Comparison of ENCODE assay signal across 17 cellular contexts in genomic region chr10:29141761-29142160, GRCh38.
A peak's percentile ranks its signal among the peaks of the same experiment; 100 is the strongest.
DNase-seq lines count a peak whose midpoint lies in the region; FAIRE-seq and TF ChIP-seq lines count a peak whose summit lies in the region.
"Had no signal": no experiment of that assay in that cellular context is flagged by ENCODE, and none has a peak within 500 bp of the region (broad histone marks: within the 10 kb centered on the region; RNA-seq: fewer than 3 reads in every experiment).

No MANE protein-coding gene starts in this region.

- peaks cover 2% of the 10 kb centered on the region; the same call in 1 of the 2 replicates for H3K79me1 ChIP-seq in H1 (ENCODE audit: low read depth, low read length)

- H2BK15ac ChIP-seq in H1 (ENCODE audit: low read length), result no peak overlapping the region

- H3K27ac ChIP-seq in H1 (ENCODE audit: low read depth, low read length) (no peak overlapping the region), osteoblast (ENCODE audit: low read depth, low read length) (peak overlapping the region; percentile 88)

- H3K23me2 ChIP-seq in H1 (ENCODE audit: low read depth, low read length), result peaks cover 9% of the 10 kb centered on the region

- no peak overlapping the region for H4K91ac ChIP-seq in H1 (replicated peaks; ENCODE audit: insufficient read length, low read length)

- CTCF ChIA-PET in H1 (lab: Charles Lee; ENCODE audit: partially characterized antibody), result interaction anchor here (1.3 to 3.2 kb wide), 4 partner anchors 10 to 97 kb away, joined by 4 to 11 read pairs (median 8); no protein-coding TSS in a partner anchor

- H3K4me1 ChIP-seq in H1 (replicated peaks in 1 of 4; ENCODE audit: control insufficient read depth in 3 of 4, insufficient read depth in 4 of 4, low read length in 3 of 4), result peaks cover 4 to 15% (median 8%) of the 10 kb centered on the region in 4 experiments; a peak in 4 of 7 replicates
- H3K4me1 ChIP-seq in osteoblast (ENCODE audit: insufficient read depth, low read length), result peaks cover 17% of the 10 kb centered on the region

- FAIRE-seq in H1 (lab: Jason Lieb, UNC), result no peak
- no peak for FAIRE-seq in frontal cortex (lab: Jason Lieb, UNC)
- FAIRE-seq: endometrium had no signal

- POLR2A ChIA-PET in H1 (lab: Charles Lee; ENCODE audit: partially characterized antibody), result interaction anchor here (1.1 to 1.8 kb wide), 5 partner anchors 8 to 117 kb away, joined by 3 to 6 read pairs (median 3); no protein-coding TSS in a partner anchor

- H2BK5ac ChIP-seq in H1 (ENCODE audit: low read depth, low read length), result no peak overlapping the region

- no peak overlapping the region; the same call in 1 of the 2 replicates for H3K18ac ChIP-seq in H1 (ENCODE audit: extremely low read depth, low read length)

- DNase-seq in Daoy (ENCODE audit: low read depth) (peak; percentile 83), NCI-H226 (peak; percentile 67), H1 (ENCODE audit: low read depth in 1 of 2, low spot score in 2 of 2) (no peak), osteoblast (ENCODE audit: insufficient read length, low spot score, missing footprints) (peak; percentile 85), frontal cortex (ENCODE audit: low spot score in 2 of 2) (no peak), NCI-H510A (lab: John Stamatoyannopoulos, UW) (no peak), pons (ENCODE audit: low spot score) (no peak), NCI-H524 treated with DMSO at 0.1 percent for 48 hours (lab: John Stamatoyannopoulos, UW) (no peak)
- DNase-seq: activated CD4-positive, alpha-beta T cell treated with anti-CD3 and anti-CD28 coated beads for 48 hours; activated T-cell treated with anti-CD3 and anti-CD28 coated beads, Interleukin-2, amount 50 U/mL, for 4 hours; anterior cingulate cortex; KG1; NCI-H2029 treated with DMSO at 0.1 percent for 48 hours; NK-92 treated with Interleukin-12 subunit alpha and Interleukin-12 subunit beta, amount 100 ng/mL, for 24 hours; right cardiac atrium; T-cell had no signal

- TF ChIP-seq CTCF in H1 (IDR thresholded peaks at IDR 0.05; ENCODE audit: control extremely low read depth in 1 of 3, insufficient read depth in 1 of 3, low read depth in 1 of 3, low read length in 3 of 3), result no peak
- TF ChIP-seq CTCF in osteoblast (IDR thresholded peaks at IDR 0.05; ENCODE audit: extremely low read depth, low read depth, low read length), result no peak

- H3K14ac ChIP-seq in H1 (ENCODE audit: insufficient read length), result no peak overlapping the region

- H3K9me3 ChIP-seq in H1 (ENCODE audit: insufficient read depth in 2 of 2, low read depth in 1 of 2, low read length in 1 of 2) (no peaks in the 10 kb centered on the region; a peak in 1 of 4 replicates), osteoblast (ENCODE audit: low read depth, low read length) (no peaks in the 10 kb centered on the region)

- no peak overlapping the region for H2AK5ac ChIP-seq in H1 (ENCODE audit: low read depth, low read length)

- no peak overlapping the region for H4K8ac ChIP-seq in H1 (ENCODE audit: extremely low read depth, insufficient read depth, low read length)

- no peaks in the 10 kb centered on the region for H3K79me2 ChIP-seq in H1 (ENCODE audit: control insufficient read depth in 1 of 2, insufficient read depth in 2 of 2, low read length in 2 of 2)
- H3K79me2 ChIP-seq in osteoblast (ENCODE audit: insufficient read depth, low read length), result no peaks in the 10 kb centered on the region

- H4K20me1 ChIP-seq in H1 (replicated peaks in 1 of 2; ENCODE audit: control insufficient read depth in 1 of 2, insufficient read depth in 2 of 2, low read length in 2 of 2), result no peaks in the 10 kb centered on the region
- no peaks in the 10 kb centered on the region for H4K20me1 ChIP-seq in osteoblast (ENCODE audit: insufficient read depth, low read length)

- H4K5ac ChIP-seq in H1 (ENCODE audit: insufficient read length, low read depth, low read length), result peak overlapping the region; percentile 11

- H3K4me3 ChIP-seq in H1 (ENCODE audit: extremely low read depth in 1 of 4, insufficient read depth in 2 of 4, low read depth in 3 of 4, low read length in 4 of 4), result peak overlapping the region in 1 of 4 experiments; percentile 60; a peak in 1 of 8 replicates
- no peak overlapping the region for H3K4me3 ChIP-seq in osteoblast (ENCODE audit: insufficient read depth, low read length)

- H3K23ac ChIP-seq in H1 (ENCODE audit: insufficient read length), result no peak overlapping the region

- no peak overlapping the region for H3K56ac ChIP-seq in H1 (replicated peaks; ENCODE audit: insufficient read length, low read depth, low read length)

- H2BK12ac ChIP-seq in H1 (ENCODE audit: low read depth, low read length), result no peak overlapping the region

- no peak for TF ChIP-seq POLR2A in H1 (IDR thresholded peaks at IDR 0.05; ENCODE audit: control extremely low read depth in 1 of 2, low read depth in 2 of 2, low read length in 2 of 2)

- no peak for TF ChIP-seq EP300 in H1 (IDR thresholded peaks at IDR 0.05; ENCODE audit: borderline replicate concordance in 1 of 2, low read depth in 2 of 2, low read length in 2 of 2)

- H3K36me3 ChIP-seq in H1 (ENCODE audit: control insufficient read depth in 2 of 4, insufficient read depth in 4 of 4, low read length in 3 of 4) (no peaks in the 10 kb centered on the region; a peak in 1 of 8 replicates), osteoblast (ENCODE audit: insufficient read depth, low read length) (no peaks in the 10 kb centered on the region)

- no peak overlapping the region for H3K4ac ChIP-seq in H1 (replicated peaks; ENCODE audit: insufficient read length, low read depth, low read length)

- peak overlapping the region; percentile 34; the same call in 1 of the 2 replicates for H2BK20ac ChIP-seq in H1 (ENCODE audit: low read length)

- H3K27me3 ChIP-seq in H1 (replicated peaks in 1 of 4; ENCODE audit: control insufficient read depth in 3 of 4, extremely low read depth in 1 of 4, insufficient read depth in 3 of 4, low read length in 3 of 4) (no peaks in the 10 kb centered on the region), osteoblast (ENCODE audit: insufficient read depth, low read length) (no peaks in the 10 kb centered on the region)

- no peak for TF ChIP-seq RAD21 in H1 (IDR thresholded peaks at IDR 0.05 in 1 of 2, conservative IDR thresholded peaks at IDR 0.05 in 1 of 2; ENCODE audit: low read depth in 2 of 2, low read length in 2 of 2)

- H3K4me2 ChIP-seq in H1 (ENCODE audit: insufficient read depth in 1 of 2, low read depth in 2 of 2, low read length in 2 of 2) (peak overlapping the region in 1 of 2 experiments; percentile 90; a peak in 1 of 4 replicates), osteoblast (ENCODE audit: insufficient read depth, low read length) (peak overlapping the region; percentile 49)

- H2AFZ ChIP-seq in H1 (ENCODE audit: low read length), result no peak overlapping the region
- no peak overlapping the region for H2AFZ ChIP-seq in osteoblast (ENCODE audit: low read length)

- H2BK120ac ChIP-seq in H1 (replicated peaks; ENCODE audit: low read depth, low read length), result no peak overlapping the region

- H3K9ac ChIP-seq in H1 (replicated peaks in 1 of 4; ENCODE audit: extremely low read depth in 1 of 4, low read depth in 3 of 4, low read length in 3 of 4), result no peak overlapping the region

TF ChIP-seq in H1, 55 proteins besides CTCF, POLR2A, EP300 and RAD21:
- no peak for TF ChIP-seq CHD1 (IDR thresholded peaks at IDR 0.05; ENCODE audit: low read depth, low read length)
- TF ChIP-seq HDAC2 (IDR thresholded peaks at IDR 0.05; ENCODE audit: borderline replicate concordance in 1 of 2, low read depth in 2 of 2, low read length in 2 of 2), result no peak
- no peak for TF ChIP-seq TAF1 (IDR thresholded peaks at IDR 0.05; ENCODE audit: low read depth, low read length)
- no peak for TF ChIP-seq RNF2 (IDR thresholded peaks at IDR 0.05; ENCODE audit: borderline replicate concordance, low read depth, low read length, missing control alignments, poor library complexity, severe bottlenecking)
- no peak for TF ChIP-seq SIRT6 (IDR thresholded peaks at IDR 0.05; ENCODE audit: low read length)
- no peak for TF ChIP-seq ASH2L (IDR thresholded peaks at IDR 0.05; ENCODE audit: low read length)
- no peak for TF ChIP-seq GABPA (IDR thresholded peaks at IDR 0.05; ENCODE audit: borderline replicate concordance, insufficient read depth, low read length)
- no peak for TF ChIP-seq RFX5 (IDR thresholded peaks at IDR 0.05; ENCODE audit: borderline replicate concordance, low read depth, low read length)
- TF ChIP-seq CEBPB (IDR thresholded peaks at IDR 0.05; ENCODE audit: low read depth, low read length), result no peak
- TF ChIP-seq MAFK (IDR thresholded peaks at IDR 0.05; ENCODE audit: low read depth, low read length), result no peak
- TF ChIP-seq SUZ12 (IDR thresholded peaks at IDR 0.05; ENCODE audit: low read length), result no peak
- TF ChIP-seq ZNF274 (IDR thresholded peaks at IDR 0.05; ENCODE audit: borderline replicate concordance, extremely low read depth, low read length), result no peak
- no peak for TF ChIP-seq TBP (IDR thresholded peaks at IDR 0.05; ENCODE audit: low read depth, low read length)
- TF ChIP-seq PHF8 (conservative IDR thresholded peaks at IDR 0.05; ENCODE audit: low read depth, low read length), result no peak
- TF ChIP-seq SP2 (IDR thresholded peaks at IDR 0.05; ENCODE audit: low read length), result no peak
- TF ChIP-seq, protein P1, sequence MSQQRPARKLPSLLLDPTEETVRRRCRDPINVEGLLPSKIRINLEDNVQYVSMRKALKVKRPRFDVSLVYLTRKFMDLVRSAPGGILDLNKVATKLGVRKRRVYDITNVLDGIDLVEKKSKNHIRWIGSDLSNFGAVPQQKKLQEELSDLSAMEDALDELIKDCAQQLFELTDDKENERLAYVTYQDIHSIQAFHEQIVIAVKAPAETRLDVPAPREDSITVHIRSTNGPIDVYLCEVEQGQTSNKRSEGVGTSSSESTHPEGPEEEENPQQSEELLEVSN (IDR thresholded peaks at IDR 0.05), result no peak

Comparison
In these comparisons a context has a peak if more than half of its experiments do, and no peak if none do; other contexts are left out.
1. DNase-seq: peak in Daoy (single experiment), NCI-H226 (single experiment) and osteoblast (single experiment); none in H1 (0 of 2), frontal cortex (0 of 2), NCI-H510A (single experiment), pons (single experiment) and NCI-H524 treated with DMSO at 0.1 percent for 48 hours (single experiment).